19 cellular contexts compared by ENCODE assay signal in the genomic region with DNA sequence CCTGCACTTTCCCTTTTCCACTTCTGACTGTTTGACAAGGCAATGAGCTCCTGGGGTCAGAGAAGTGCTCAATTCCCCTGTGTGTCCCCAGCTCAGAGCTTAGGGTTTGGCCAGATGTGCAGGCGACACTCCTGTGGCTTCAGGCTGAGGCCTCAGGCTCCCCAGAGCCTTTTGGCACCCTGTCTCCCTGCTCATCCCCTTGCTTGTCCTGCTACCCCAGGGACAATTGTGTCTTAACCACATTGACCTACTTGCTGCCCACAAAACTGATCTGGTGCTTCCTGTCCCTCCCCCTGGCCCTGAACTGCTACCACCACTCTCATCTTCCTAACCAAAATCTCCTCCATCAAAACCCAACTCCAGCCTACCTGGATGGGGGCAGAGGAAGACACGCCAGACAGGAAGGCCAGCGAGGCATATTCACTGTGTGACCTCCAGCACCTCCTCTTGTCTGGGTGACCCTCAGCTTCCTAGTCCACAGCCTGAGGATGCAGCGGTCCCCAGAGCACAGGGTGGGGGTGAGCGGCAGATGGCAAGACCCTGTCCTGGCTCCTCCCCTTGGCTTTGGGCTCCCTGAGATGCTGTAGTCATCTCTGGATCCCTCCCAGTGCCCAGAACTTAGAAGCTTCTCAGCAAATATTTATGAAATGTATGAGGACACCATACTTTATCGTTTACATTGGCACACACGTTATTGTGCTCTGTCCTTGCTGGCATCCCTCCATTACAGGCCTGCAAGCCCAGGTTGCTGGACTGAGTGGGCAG.
A peak's percentile ranks its signal among the peaks of the same experiment; 100 is the strongest.
DNase-seq lines count a peak whose midpoint lies in the region; ATAC-seq and TF ChIP-seq lines count a peak whose summit lies in the region.
"Had no signal": no experiment of that assay in that cellular context is flagged by ENCODE, and none has a peak within 500 bp of the region (broad histone marks: within the 10 kb centered on the region; RNA-seq: fewer than 3 reads in every experiment).

No MANE protein-coding gene starts in this region.

- intact Hi-C loops in activated naive CD4-positive, alpha-beta T cell treated with anti-CD3 and anti-CD28 coated beads for 36 hours (cut with micrococcal nuclease): no loop called here

- ATAC-seq in activated naive CD4-positive, alpha-beta T cell treated with anti-CD3 and anti-CD28 coated beads, Interleukin-2, amount 50 U/mL, for 72 hours: peak in 1 of 2 donors; percentile 39
- ATAC-seq in stimulated activated effector memory CD8-positive, alpha-beta T cell treated with anti-CD3 and anti-CD28 coated beads, Interleukin-12 subunit alpha, Interleukin-12 subunit beta, amount 100 ng/mL, for 72 hours: peak; percentile 60
- ATAC-seq: right lobe of liver, upper lobe of right lung had no signal

- no peaks in the 10 kb centered on the region for H3K9me3 Mint-ChIP-seq in activated naive CD4-positive, alpha-beta T cell treated with anti-CD3 and anti-CD28 coated beads, Interleukin-2, amount 50 U/mL, for 72 hours
- no peaks in the 10 kb centered on the region for H3K9me3 Mint-ChIP-seq in activated naive CD4-positive, alpha-beta T cell treated with anti-CD3 and anti-CD28 coated beads for 36 hours
- H3K9me3 Mint-ChIP-seq in glutamatergic neuron (ENCODE audit: unreplicated experiment): peaks cover 5% of the 10 kb centered on the region
- no peaks in the 10 kb centered on the region for H3K9me3 Mint-ChIP-seq in stimulated activated effector memory CD8-positive, alpha-beta T cell treated with anti-CD3 and anti-CD28 coated beads, Interleukin-12 subunit alpha, Interleukin-12 subunit beta, amount 100 ng/mL, for 72 hours
- H3K9me3 Mint-ChIP-seq: CD4-positive, alpha-beta T cell; dendritic cell treated with granulocyte-macrophage colony-stimulating factor and Interleukin-4, amounts not matched to agents 40 ng/mL and 50 ng/mL, for 4 days had no signal

- no peak for TF ChIP-seq CTCF in glutamatergic neuron (IDR thresholded peaks at IDR 0.05; ENCODE audit: partially characterized antibody, unreplicated experiment)

- no peak overlapping the region for H3K4me3 Mint-ChIP-seq in activated naive CD4-positive, alpha-beta T cell treated with anti-CD3 and anti-CD28 coated beads for 36 hours
- H3K4me3 Mint-ChIP-seq in glutamatergic neuron (ENCODE audit: unreplicated experiment): peak overlapping the region; percentile 2
- peak overlapping the region; percentile 29 for H3K4me3 Mint-ChIP-seq in stimulated activated effector memory CD8-positive, alpha-beta T cell treated with anti-CD3 and anti-CD28 coated beads, Interleukin-12 subunit alpha, Interleukin-12 subunit beta, amount 100 ng/mL, for 72 hours
- H3K4me3 Mint-ChIP-seq: CD4-positive, alpha-beta T cell; dendritic cell treated with granulocyte-macrophage colony-stimulating factor and Interleukin-4, amounts not matched to agents 40 ng/mL and 50 ng/mL, for 4 days had no signal

- no peaks in the 10 kb centered on the region for H3K4me1 Mint-ChIP-seq in activated naive CD4-positive, alpha-beta T cell treated with anti-CD3 and anti-CD28 coated beads for 36 hours (ENCODE audit: low read depth)
- peaks cover 25% of the 10 kb centered on the region for H3K4me1 Mint-ChIP-seq in glutamatergic neuron (ENCODE audit: low read depth, unreplicated experiment)
- peaks cover 34% of the 10 kb centered on the region for H3K4me1 Mint-ChIP-seq in stimulated activated effector memory CD8-positive, alpha-beta T cell treated with anti-CD3 and anti-CD28 coated beads, Interleukin-12 subunit alpha, Interleukin-12 subunit beta, amount 100 ng/mL, for 72 hours

- no peak for DNase-seq in activated naive CD4-positive, alpha-beta T cell treated with anti-CD3 and anti-CD28 coated beads, Interleukin-2, amount 50 U/mL, for 72 hours (ENCODE audit: low spot score in 2 of 2)
- no peak for DNase-seq in activated naive CD4-positive, alpha-beta T cell treated with anti-CD3 and anti-CD28 coated beads for 36 hours
- DNase-seq in RPMI8226 (peak; percentile 49), glutamatergic neuron (no peak), NCI-H146 (lab: John Stamatoyannopoulos, UW) (no peak), NCI-H146 treated with DMSO at 0.1 percent for 48 hours (lab: John Stamatoyannopoulos, UW; ENCODE audit: unreplicated experiment) (no peak), COLO829 (ENCODE audit: low spot score) (no peak)
- no peak for DNase-seq in stimulated activated effector memory CD8-positive, alpha-beta T cell treated with anti-CD3 and anti-CD28 coated beads, Interleukin-12 subunit alpha, Interleukin-12 subunit beta, amount 100 ng/mL, for 72 hours (ENCODE audit: low spot score in 2 of 2)
- DNase-seq: activated CD4-positive, alpha-beta T cell treated with anti-CD3 and anti-CD28 coated beads, Interleukin-2, amount 50 U/mL, for 4 hours; activated naive CD4-positive, alpha-beta T cell treated with Interleukin-2 at 50 U/mL for 16 hours; CD4-positive, alpha-beta T cell; EL; foreskin melanocyte; HCEC 1CT; NCI-H1092 treated with DMSO at 0.1 percent for 48 hours; NK-92 treated with Interleukin-12 subunit alpha and Interleukin-12 subunit beta, amount 100 ng/mL, for 24 hours; right lobe of liver; upper lobe of right lung had no signal

- no peaks in the 10 kb centered on the region for H3K27me3 Mint-ChIP-seq in activated naive CD4-positive, alpha-beta T cell treated with anti-CD3 and anti-CD28 coated beads for 36 hours (ENCODE audit: low read depth)
- peaks cover 7% of the 10 kb centered on the region for H3K27me3 Mint-ChIP-seq in glutamatergic neuron (ENCODE audit: unreplicated experiment)

- no peaks in the 10 kb centered on the region for H3K36me3 Mint-ChIP-seq in activated naive CD4-positive, alpha-beta T cell treated with anti-CD3 and anti-CD28 coated beads, Interleukin-2, amount 50 U/mL, for 72 hours
- no peaks in the 10 kb centered on the region for H3K36me3 Mint-ChIP-seq in activated naive CD4-positive, alpha-beta T cell treated with anti-CD3 and anti-CD28 coated beads for 36 hours (ENCODE audit: low read depth)
- no peaks in the 10 kb centered on the region for H3K36me3 Mint-ChIP-seq in glutamatergic neuron (ENCODE audit: unreplicated experiment)
- H3K36me3 Mint-ChIP-seq in stimulated activated effector memory CD8-positive, alpha-beta T cell treated with anti-CD3 and anti-CD28 coated beads, Interleukin-12 subunit alpha, Interleukin-12 subunit beta, amount 100 ng/mL, for 72 hours: no peaks in the 10 kb centered on the region

- peak overlapping the region; percentile 15 to 35 for H3K27ac Mint-ChIP-seq in activated naive CD4-positive, alpha-beta T cell treated with anti-CD3 and anti-CD28 coated beads, Interleukin-2, amount 50 U/mL, for 72 hours
- H3K27ac Mint-ChIP-seq in activated naive CD4-positive, alpha-beta T cell treated with anti-CD3 and anti-CD28 coated beads for 36 hours: no peak overlapping the region
- no peak overlapping the region for H3K27ac Mint-ChIP-seq in glutamatergic neuron (ENCODE audit: unreplicated experiment)
- peak overlapping the region; percentile 32 for H3K27ac Mint-ChIP-seq in stimulated activated effector memory CD8-positive, alpha-beta T cell treated with anti-CD3 and anti-CD28 coated beads, Interleukin-12 subunit alpha, Interleukin-12 subunit beta, amount 100 ng/mL, for 72 hours
- H3K27ac Mint-ChIP-seq: CD4-positive, alpha-beta T cell; dendritic cell treated with granulocyte-macrophage colony-stimulating factor and Interleukin-4, amounts not matched to agents 40 ng/mL and 50 ng/mL, for 4 days had no signal

- CTCF ChIA-PET in activated naive CD4-positive, alpha-beta T cell treated with anti-CD3 and anti-CD28 coated beads for 36 hours (lab: Charles Lee): no interaction called here

Comparison
In these comparisons a context has a peak if more than half of its experiments do, and no peak if none do; other contexts are left out.
1. H3K27ac Mint-ChIP-seq: peak in activated naive CD4-positive, alpha-beta T cell treated with anti-CD3 and anti-CD28 coated beads, Interleukin-2, amount 50 U/mL, for 72 hours (2 of 2) and stimulated activated effector memory CD8-positive, alpha-beta T cell treated with anti-CD3 and anti-CD28 coated beads, Interleukin-12 subunit alpha, Interleukin-12 subunit beta, amount 100 ng/mL, for 72 hours (single experiment); none in activated naive CD4-positive, alpha-beta T cell treated with anti-CD3 and anti-CD28 coated beads for 36 hours (single experiment) and glutamatergic neuron (single experiment).